8 cellular contexts compared by ENCODE assay signal in the genomic region with DNA sequence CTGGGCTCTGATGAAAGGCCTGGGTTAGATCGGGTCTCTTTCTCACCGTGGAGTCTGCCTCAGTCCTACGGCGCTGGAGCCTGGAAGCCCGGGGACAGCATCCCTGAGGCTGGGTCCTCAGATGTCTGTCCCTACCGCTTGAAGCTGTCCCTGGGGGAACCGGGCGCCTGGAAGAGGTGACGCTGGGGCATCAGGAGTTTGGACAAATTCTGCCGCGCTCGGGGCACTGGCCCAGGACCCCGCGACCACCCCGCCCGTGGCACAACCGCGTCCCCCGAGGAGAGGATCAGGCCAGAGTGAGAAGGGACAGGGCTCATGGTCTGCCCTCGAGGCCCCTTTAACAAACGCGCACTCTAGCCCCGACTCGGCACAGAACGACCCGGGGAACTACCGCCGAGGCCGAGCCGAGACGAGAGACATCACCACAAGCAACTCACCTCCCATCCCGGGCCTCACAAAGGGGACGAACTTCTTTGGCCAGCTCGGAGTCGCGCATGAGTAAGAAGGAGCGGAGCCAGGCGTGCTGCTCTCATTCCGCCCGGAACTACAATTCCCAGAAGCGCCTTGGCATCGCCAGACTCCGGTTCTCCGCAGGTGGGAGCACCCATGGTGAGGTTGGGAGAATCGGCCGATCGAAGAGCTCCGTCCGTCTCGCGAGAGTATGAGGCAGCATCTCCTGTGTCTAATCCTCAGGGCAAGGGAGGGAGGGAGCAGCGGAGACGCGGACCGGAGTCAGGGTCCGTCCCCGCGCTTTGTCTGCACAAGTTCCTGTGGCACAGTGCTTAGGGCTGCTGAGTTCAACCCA. TPM values are rescaled to one million over a fixed set of nuclear protein-coding genes. Genes with fewer than 3 reads are reported as not detected.
DNase-seq lines count a peak whose midpoint lies in the region; ATAC-seq and TF ChIP-seq lines count a peak whose summit lies in the region.
"Not testable (repeated sequence)": the region's sequence is repeated elsewhere in the genome, so short reads cannot be mapped to it uniquely, and the experiment has no call there.

A gene (minus strand): TSS at position 548 of the 805 bp plus-strand sequence. CDS start 663 bp downstream, outside the sequence.

- intact Hi-C loops in head of caudate nucleus (cut with DNase I) = not testable (repeated sequence)

- not testable (repeated sequence) for H3K27me3 ChIP-seq in subcutaneous abdominal adipose tissue (ENCODE audit: control insufficient read depth in 5 of 5, insufficient read depth in 4 of 5, low read length in 5 of 5)

- not testable (repeated sequence) for TF ChIP-seq CTCF in GM10266 (IDR thresholded peaks at IDR 0.05; ENCODE audit: control insufficient read depth, insufficient read depth, low read depth, missing control alignments)

- ATAC-seq in HG02610 (IDR thresholded peaks at IDR 0.05; ENCODE audit: unreplicated experiment) = peak; percentile 88

- H3K4me1 ChIP-seq in subcutaneous abdominal adipose tissue (ENCODE audit: control insufficient read depth in 5 of 5, insufficient read depth in 5 of 5, low read length in 5 of 5) = not testable (repeated sequence)

- H3K36me3 ChIP-seq in subcutaneous abdominal adipose tissue (ENCODE audit: control insufficient read depth in 5 of 5, insufficient read depth in 5 of 5, low read length in 5 of 5) = not testable (repeated sequence)

- not testable (repeated sequence) for H3K27ac ChIP-seq in subcutaneous abdominal adipose tissue (ENCODE audit: low read depth, low read length)

- peak within 1 kb of the TSS; percentile 38 to 71 (median 58) for H3K4me3 ChIP-seq in subcutaneous abdominal adipose tissue (ENCODE audit: low read depth in 1 of 5, low read length in 5 of 5)

- DNase-seq in GM10266 (ENCODE audit: extremely low spot score) = peak; percentile 48
- DNase-seq in NCI-H1092 (lab: John Stamatoyannopoulos, UW) = peak; percentile 94
- peak; percentile 87 for DNase-seq in SKM-1 treated with dmso at 0.1 percent for 144 hours (lab: John Stamatoyannopoulos, UW; ENCODE audit: unreplicated experiment)
- DNase-seq in activated naive CD8-positive, alpha-beta T cell treated with anti-CD3 and anti-CD28 coated beads, Interleukin-2, amount 50 U/mL, for 16 hours (ENCODE audit: low read depth, low spot score) = peak; percentile 4
- DNase-seq in head of caudate nucleus = peak; percentile 48 to 97 (median 86)
- DNase-seq in occipital lobe (lab: John Stamatoyannopoulos, UW) = peak; percentile 93

- H3K9ac ChIP-seq in subcutaneous abdominal adipose tissue (ENCODE audit: low read length in 5 of 5) = peak within 1 kb of the TSS in 2 of 5 donors; percentile 30 to 53

- H3K9me3 ChIP-seq in subcutaneous abdominal adipose tissue (ENCODE audit: control insufficient read depth in 5 of 5, low read length in 5 of 5) = not testable (repeated sequence)

RNA-seq across cellular contexts. Expression of the gene that starts here (rescaled TPM):
- 18.4 TPM for total RNA-seq in occipital lobe

Comparison
In these comparisons a context has a peak if more than half of its experiments do, and no peak if none do; other contexts are left out.
1. DNase-seq: peak in every context shown above with its lines; median percentile 94 in NCI-H1092; 93 in occipital lobe; 87 in SKM-1 treated with dmso at 0.1 percent for 144 hours; 86 in head of caudate nucleus; 48 in GM10266; 4 in activated naive CD8-positive, alpha-beta T cell treated with anti-CD3 and anti-CD28 coated beads, Interleukin-2, amount 50 U/mL, for 16 hours.